In genomic region chr2:221429741-221430491, GRCh38 we compare ENCODE assay signal across 12 cellular contexts.
DNase-seq lines count a peak whose midpoint lies in the region; ATAC-seq and TF ChIP-seq lines count a peak whose summit lies in the region.
"Had no signal": no experiment of that assay in that cellular context is flagged by ENCODE, and none has a peak within 500 bp of the region (broad histone marks: within the 10 kb centered on the region; RNA-seq: fewer than 3 reads in every experiment).

No MANE protein-coding gene starts in this region.

- no peak overlapping the region for H3K4me3 Mint-ChIP-seq in activated naive CD4-positive, alpha-beta T cell treated with anti-CD3 and anti-CD28 coated beads for 36 hours
- H3K4me3 Mint-ChIP-seq: T-cell had no signal

- peak; percentile 44 for ATAC-seq in Right ventricle myocardium inferior
- ATAC-seq in left cardiac atrium = peak; percentile 59 to 84
- no peak for ATAC-seq in HG03469 (IDR thresholded peaks at IDR 0.05; ENCODE audit: unreplicated experiment)
- ATAC-seq: K562, T-cell had no signal

- no peaks in the 10 kb centered on the region for H3K27me3 Mint-ChIP-seq in activated naive CD4-positive, alpha-beta T cell treated with anti-CD3 and anti-CD28 coated beads for 36 hours (ENCODE audit: low read depth)
- H3K27me3 Mint-ChIP-seq: T-cell had no signal

- CTCF ChIA-PET in activated naive CD4-positive, alpha-beta T cell treated with anti-CD3 and anti-CD28 coated beads for 36 hours (lab: Charles Lee) = no interaction called here

- H3K4me3 ChIP-seq in uterus = no peak overlapping the region
- H3K4me3 ChIP-seq: K562, spleen had no signal

- intact Hi-C loops in Right ventricle myocardium inferior (cut with DNase I) (no loop called here), cardiac septum (cut with DNase I) (loop anchor here (10.0 kb wide), 2 partner anchors 195 to 745 kb away; no protein-coding TSS in a partner anchor), left cardiac atrium (cut with DNase I) (loop anchor here in 1 of 2 donors (5.0 kb wide), 1 partner anchor 142 kb away; the partner anchor contains the start of gene EPHA4), uterus (cut with DNase I; ENCODE audit: low total_unique reads) (no loop called here)
- intact Hi-C loops in activated naive CD4-positive, alpha-beta T cell treated with anti-CD3 and anti-CD28 coated beads for 36 hours (cut with micrococcal nuclease) = no loop called here

- DNase-seq in Right ventricle myocardium inferior (ENCODE audit: missing footprints) (no peak), cardiac septum (ENCODE audit: low spot score) (no peak), SHP77 (lab: John Stamatoyannopoulos, UW) (peak; percentile 59 to 73), left cardiac atrium (peak; percentile 28), uterus (peak; percentile 22 to 25), superior temporal gyrus (ENCODE audit: extremely low spot score) (no peak)
- DNase-seq in activated naive CD4-positive, alpha-beta T cell treated with anti-CD3 and anti-CD28 coated beads for 36 hours = no peak
- DNase-seq: GF-D8, spleen, T-cell had no signal

- H3K36me3 ChIP-seq in uterus = no peaks in the 10 kb centered on the region

- no peak overlapping the region for H3K27ac Mint-ChIP-seq in activated naive CD4-positive, alpha-beta T cell treated with anti-CD3 and anti-CD28 coated beads for 36 hours

- H3K9me3 ChIP-seq in uterus = no peaks in the 10 kb centered on the region
- H3K9me3 ChIP-seq: spleen had no signal

- no peaks in the 10 kb centered on the region for H3K36me3 Mint-ChIP-seq in activated naive CD4-positive, alpha-beta T cell treated with anti-CD3 and anti-CD28 coated beads for 36 hours (ENCODE audit: low read depth)

- H3K27ac ChIP-seq in uterus = no peak overlapping the region
- H3K27ac ChIP-seq: spleen had no signal

- TF ChIP-seq POLR2A in uterus (IDR thresholded peaks at IDR 0.05) = no peak

- TF ChIP-seq CTCF in uterus (IDR thresholded peaks at IDR 0.05) = no peak

- no peaks in the 10 kb centered on the region for H3K9me3 Mint-ChIP-seq in activated naive CD4-positive, alpha-beta T cell treated with anti-CD3 and anti-CD28 coated beads for 36 hours
- H3K9me3 Mint-ChIP-seq: T-cell had no signal

- H3K4me1 Mint-ChIP-seq in activated naive CD4-positive, alpha-beta T cell treated with anti-CD3 and anti-CD28 coated beads for 36 hours (ENCODE audit: low read depth) = no peaks in the 10 kb centered on the region
- H3K4me1 Mint-ChIP-seq: T-cell had no signal

- H3K4me1 ChIP-seq in uterus = peaks cover 0 to 6% of the 10 kb centered on the region in 2 donors
- H3K4me1 ChIP-seq: spleen had no signal

- H3K27me3 ChIP-seq in uterus = no peaks in the 10 kb centered on the region
- H3K27me3 ChIP-seq: spleen had no signal

Comparison
In these comparisons a context has a peak if more than half of its experiments do, and no peak if none do; other contexts are left out.
1. DNase-seq: peak in SHP77 (2 of 2), left cardiac atrium (single experiment) and uterus (2 of 2); none in Right ventricle myocardium inferior (single experiment), cardiac septum (single experiment), superior temporal gyrus (single experiment) and activated naive CD4-positive, alpha-beta T cell treated with anti-CD3 and anti-CD28 coated beads for 36 hours (single experiment).